Comparison of ENCODE assay signal across 26 cellular contexts in genomic region chr6:138688580-138688979, GRCh38.
"Had no signal": no experiment of that assay in that cellular context is flagged by ENCODE, and none has a peak within 500 bp of the region (broad histone marks: within the 10 kb centered on the region; RNA-seq: fewer than 3 reads in every experiment).

No MANE protein-coding gene starts in this region.

- H3K9ac ChIP-seq: KMS-11 had no signal

- H3K27ac ChIP-seq: HL-60, KMS-11, SJSA1, SK-N-MC had no signal

- H3K4me2 ChIP-seq: KMS-11 had no signal

- FAIRE-seq: HTR-8/SVneo, RCC 7860 had no signal

- DNase-seq: Kasumi-1, MV-4-11, NCI-H1092, NCI-H1105 treated with DMSO at 0.1 percent for 48 hours, NCI-H1417 treated with DMSO at 0.1 percent for 48 hours, NCI-H146, NCI-H187, NCI-H2029, NCI-H2081 treated with DMSO at 0.1 percent for 48 hours, NCI-H2171, NCI-H226, NCI-H446, NCI-H510A, NCI-H524 treated with DMSO at 0.1 percent for 48 hours, NCI-H69, NCI-H774, Right ventricle myocardium superior, RPMI8226, SIG-M5, SW 1271 had no signal

- H3K4me3 ChIP-seq: SJSA1, SK-N-MC had no signal

- H3K27me3 ChIP-seq: SJSA1 had no signal
